In genomic region chr11:15118431-15118830, GRCh38 we compare ENCODE assay signal across 1 cellular context.
TF ChIP-seq lines count a peak whose summit lies in the region.

No MANE protein-coding gene starts in this region.

TF ChIP-seq in GM12878, 131 proteins besides CTCF, POLR2A, EP300 and RAD21 (continued from another document):
- TF ChIP-seq ATF7 (IDR thresholded peaks at IDR 0.05; ENCODE audit: low read depth) (0 out of 2 replicates have a peak, but pooled peaks have one; percentile 30), IKZF1 (conservative IDR thresholded peaks at IDR 0.05) (peak; percentile 38), STAT3 (IDR thresholded peaks at IDR 0.05; ENCODE audit: low read depth, low read length) (no peak), SREBF2 (IDR thresholded peaks at IDR 0.05; ENCODE audit: low read length) (no peak), MEF2B (IDR thresholded peaks at IDR 0.05; ENCODE audit: partially characterized antibody, poor library complexity, severe bottlenecking) (peak; percentile 57), CHD4 (IDR thresholded peaks at IDR 0.05) (no peak), USF1 (IDR thresholded peaks at IDR 0.05; ENCODE audit: borderline replicate concordance, extremely low read length, insufficient read depth, low read depth, low read length) (no peak), EZH2 (IDR thresholded peaks at IDR 0.05; ENCODE audit: borderline replicate concordance, control insufficient read depth, low read depth, low read length) (no peak), HDAC2 (IDR thresholded peaks at IDR 0.05) (no peak)
